21 cellular contexts compared by ENCODE assay signal in the genomic region with DNA sequence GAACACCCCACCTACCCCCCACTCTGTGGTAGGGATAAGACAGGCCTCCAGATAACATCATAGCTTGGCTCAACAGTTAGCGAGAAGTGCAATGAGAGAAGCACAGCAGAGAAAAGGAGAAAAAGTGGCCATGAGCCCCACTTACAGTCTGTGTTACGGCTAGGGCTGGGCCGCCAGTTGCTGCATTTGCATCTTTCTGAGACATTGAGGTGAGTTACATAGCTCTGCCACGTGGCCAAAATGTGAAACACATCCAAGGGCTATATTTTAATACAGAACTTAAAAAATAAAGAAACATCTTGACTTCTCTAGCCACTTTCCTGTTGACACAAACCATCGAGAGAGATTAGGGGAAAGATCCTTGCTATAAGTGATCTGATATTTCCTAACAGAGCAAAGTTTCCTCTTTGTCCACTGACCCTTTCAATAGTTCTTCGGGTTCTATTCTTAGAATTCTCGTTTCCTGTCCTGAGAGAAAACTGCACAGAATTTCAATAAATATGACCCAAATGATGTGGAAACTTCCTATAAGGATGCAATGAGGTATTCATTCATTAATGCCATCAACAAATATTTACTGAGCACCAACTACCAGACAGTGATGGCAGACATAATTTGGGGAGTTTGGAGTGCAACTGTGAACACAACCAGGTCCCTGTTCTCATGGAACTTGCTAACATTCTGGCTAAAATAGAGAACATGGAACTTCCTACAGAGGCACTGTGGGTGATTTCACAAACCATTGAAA. TPM values are rescaled to one million over a fixed set of nuclear protein-coding genes. Genes with fewer than 3 reads are reported as not detected.
DNase-seq lines count a peak whose midpoint lies in the region; FAIRE-seq and TF ChIP-seq lines count a peak whose summit lies in the region.
"Had no signal": no experiment of that assay in that cellular context is flagged by ENCODE, and none has a peak within 500 bp of the region (broad histone marks: within the 10 kb centered on the region; RNA-seq: fewer than 3 reads in every experiment).

No MANE protein-coding gene starts in this region.

- no peak overlapping the region for H3K56ac ChIP-seq in mesendoderm (ENCODE audit: low read length)

- no peak overlapping the region for H4K5ac ChIP-seq in mesendoderm (ENCODE audit: low read length)

- DNase-seq in DMS53 (lab: John Stamatoyannopoulos, UW) (peak; percentile 8), DMS53 treated with DMSO at 0.1 percent for 48 hours (lab: John Stamatoyannopoulos, UW; ENCODE audit: unreplicated experiment) (no peak), GM19239 (ENCODE audit: insufficient read length, low spot score) (no peak), RKO (ENCODE audit: low spot score) (peak; percentile 11), mesendoderm (no peak), retina (no peak), NCI-H1436 (lab: John Stamatoyannopoulos, UW) (no peak)
- DNase-seq: 8988T; activated CD4-positive, alpha-beta memory T cell treated with anti-CD3 and anti-CD28 coated beads, Interleukin-2, amount 10 ng/mL, durations not matched to agents 7 days and 5 days; activated T-cell treated with anti-CD3 and anti-CD28 coated beads, Interleukin-2, amount 50 U/mL, for 72 hours; C1 segment of cervical spinal cord; dermis blood vessel endothelial cell; erythroblast; naive thymus-derived CD4-positive, alpha-beta T cell; NCI-H2081 treated with DMSO at 0.1 percent for 48 hours; NCI-H524 treated with DMSO at 0.1 percent for 48 hours; stimulated activated naive B cell treated with anti-CD40 and anti-IgM and Interleukin-4, amounts not matched to agents 10 μg/mL and 1 μg/mL and 100 μg/mL, for 72 hours had no signal

- no peaks in the 10 kb centered on the region for H3K9me3 ChIP-seq in neutrophil

- TF ChIP-seq CTCF in neutrophil (IDR thresholded peaks at IDR 0.05): no peak

- no CpG with 5 or more reads among the region's 7 CpGs for WGBS in mesendoderm (ENCODE audit: extremely low coverage, insufficient coverage, low lambda C conversion rate)

- H3K4me3 ChIP-seq in neutrophil (ENCODE audit: low read depth in 1 of 2, low read length in 1 of 2): no peak overlapping the region
- H3K4me3 ChIP-seq in mesendoderm (ENCODE audit: low read length): no peak overlapping the region
- H3K4me3 ChIP-seq: lung had no signal

- H2BK5ac ChIP-seq in mesendoderm (ENCODE audit: low read length): no peak overlapping the region

- no peak overlapping the region for H4K8ac ChIP-seq in mesendoderm (ENCODE audit: low read depth, low read length)

- H3K27me3 ChIP-seq in neutrophil (peaks cover 10% of the 10 kb centered on the region), mesendoderm (ENCODE audit: insufficient read depth, low read length, poor library complexity) (no peaks in the 10 kb centered on the region)

- H3K36me3 ChIP-seq in neutrophil (no peaks in the 10 kb centered on the region), mesendoderm (ENCODE audit: control insufficient read depth, insufficient read depth, low read length) (no peaks in the 10 kb centered on the region)

- no peak overlapping the region for H2AK5ac ChIP-seq in mesendoderm (ENCODE audit: low read length)

- H3K9ac ChIP-seq in mesendoderm (ENCODE audit: low read length): no peak overlapping the region

- H3K27ac ChIP-seq in neutrophil (peak overlapping the region; percentile 44), mesendoderm (ENCODE audit: low read depth, low read length) (no peak overlapping the region)
- H3K27ac ChIP-seq: RWPE1, VCaP had no signal

- peak; percentile 23 for FAIRE-seq in GM19239 (lab: Jason Lieb, UNC)

- H3K4ac ChIP-seq in mesendoderm (ENCODE audit: low read depth, low read length): no peak overlapping the region

- no peak overlapping the region for H3K4me2 ChIP-seq in mesendoderm (ENCODE audit: low read length)

- no peak overlapping the region for H2BK120ac ChIP-seq in mesendoderm (ENCODE audit: low read depth, low read length)

- H2BK15ac ChIP-seq in mesendoderm (replicated peaks; ENCODE audit: low read depth): no peak overlapping the region

- H3K79me2 ChIP-seq in mesendoderm (ENCODE audit: control insufficient read depth, insufficient read depth, low read length): peaks cover 2% of the 10 kb centered on the region

- no peak overlapping the region for H3K23ac ChIP-seq in mesendoderm (ENCODE audit: low read length)

- no peaks in the 10 kb centered on the region for H3K79me1 ChIP-seq in mesendoderm (ENCODE audit: low read length)

- H3K4me1 ChIP-seq in neutrophil (ENCODE audit: control insufficient read depth in 1 of 2, insufficient read depth in 1 of 2, low read depth in 1 of 2, low read length in 1 of 2) (peaks cover 31 to 34% of the 10 kb centered on the region in 2 experiments), mesendoderm (ENCODE audit: control insufficient read depth, low read depth, low read length) (no peaks in the 10 kb centered on the region)

- H3K18ac ChIP-seq in mesendoderm (ENCODE audit: low read length): no peak overlapping the region

RNA-seq across cellular contexts. Expression of a gene that starts 3.3 kb away (rescaled TPM):
- polyA plus RNA-seq in mesendoderm (2013, experiment 1 of 2): 30.5 TPM
- polyA plus RNA-seq in mesendoderm (2013, experiment 2 of 2): 31.6 TPM

Comparison
In these comparisons a context has a peak if more than half of its experiments do, and no peak if none do; other contexts are left out.
1. DNase-seq: peak in DMS53 (single experiment) and RKO (single experiment); none in DMS53 treated with DMSO at 0.1 percent for 48 hours (single experiment), GM19239 (single experiment), mesendoderm (single experiment), retina (single experiment) and NCI-H1436 (single experiment).